Comparison of ENCODE assay signal across 8 cellular contexts in the genomic region with DNA sequence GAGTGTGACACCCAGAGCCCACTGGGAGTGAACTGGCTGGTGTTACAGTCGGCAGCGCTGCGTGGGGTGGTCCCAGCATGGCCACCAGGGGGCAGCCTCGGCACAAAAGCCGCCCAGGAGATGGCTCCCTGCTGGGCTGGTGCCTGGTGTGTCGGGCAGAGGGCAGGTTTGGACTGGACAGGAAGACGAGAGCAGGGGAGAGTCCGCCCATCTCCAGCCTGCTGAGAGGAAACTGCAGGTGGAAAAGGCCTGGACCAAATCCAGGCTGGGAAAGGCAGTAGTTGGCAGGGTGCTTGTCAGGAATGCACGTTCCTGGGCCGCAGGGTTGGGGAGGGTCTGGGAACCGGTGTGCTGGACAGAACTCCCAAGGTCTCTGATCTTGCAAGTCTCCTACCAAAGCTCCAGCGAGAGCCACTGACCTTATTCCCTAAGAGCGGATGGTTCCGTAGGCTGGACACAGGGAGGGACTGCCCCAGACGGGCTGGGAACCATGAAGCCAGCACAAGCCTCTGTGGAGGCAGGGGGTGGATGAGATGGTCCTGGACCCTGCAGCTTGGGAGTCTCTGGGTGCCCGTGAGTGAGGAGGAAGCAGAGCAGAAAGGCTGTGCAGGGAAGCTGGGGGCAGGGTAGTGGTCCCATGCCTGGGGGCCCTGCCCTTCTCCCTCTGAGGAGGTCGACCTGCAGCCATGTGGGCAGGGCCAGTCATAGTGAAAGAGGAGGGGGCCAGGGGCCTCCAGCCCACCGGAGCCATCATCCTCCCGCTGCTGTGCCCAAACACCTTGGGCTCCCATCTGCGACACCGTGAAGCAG. TPM values are rescaled to one million over a fixed set of nuclear protein-coding genes. Genes with fewer than 3 reads are reported as not detected.
DNase-seq lines count a peak whose midpoint lies in the region; ATAC-seq and TF ChIP-seq lines count a peak whose summit lies in the region.

No MANE protein-coding gene starts in this region.

- CTCF ChIA-PET in IMR-90 (lab: Yijun Ruan, JAX) = interaction anchor here (1.3 to 4.1 kb wide), 2 partner anchors 69 kb away, joined by 4 to 21 read pairs; no protein-coding TSS in a partner anchor

- H3K4me2 ChIP-seq in IMR-90 (ENCODE audit: low read depth, low read length) (no peak overlapping the region), osteoblast (ENCODE audit: insufficient read depth, low read length) (peak overlapping the region; percentile 44)

- no peak overlapping the region for H2BK120ac ChIP-seq in IMR-90 (ENCODE audit: low read depth, low read length)

- BruUV-seq in IMR-90 (replicated peaks; lab: Mats Ljungman, UMichigan) = no TSS peak

- intact Hi-C loops in IMR-90 (cut with micrococcal nuclease) = loop anchor here (1.0 to 2.0 kb wide), 2 partner anchors 44 to 69 kb away; a partner anchor contains a TSS

- H3K27ac ChIP-seq in IMR-90 (ENCODE audit: insufficient read depth, low read length) (no peak overlapping the region), osteoblast (ENCODE audit: low read depth, low read length) (no peak overlapping the region), thoracic aorta (no peak overlapping the region)

- peaks cover 14% of the 10 kb centered on the region for H3K9me1 ChIP-seq in IMR-90 (ENCODE audit: insufficient read depth, low read length)

- H2AK9ac ChIP-seq in IMR-90 (replicated peaks; ENCODE audit: low read depth, low read length, poor library complexity) = peak overlapping the region; percentile 17

- ATAC-seq in IMR-90 (ENCODE audit: low read depth) (peak; percentile 43), thoracic aorta (ENCODE audit: insufficient number of reproducible peaks, low FRiP score, low read depth) (no peak), HG02938 (IDR thresholded peaks at IDR 0.05; ENCODE audit: unreplicated experiment) (no peak)

- H4K8ac ChIP-seq in IMR-90 (ENCODE audit: low read depth in 2 of 2, low read length in 2 of 2) = no peak overlapping the region

- dilution Hi-C loops in IMR-90 (cut with HindIII; ENCODE audit: low sequenced_read_pairs, unreplicated experiment) = no loop called here

- H3K4me1 ChIP-seq in IMR-90 (ENCODE audit: control insufficient read depth, insufficient read depth, low read length) = peaks cover 31% of the 10 kb centered on the region
- peaks cover 28% of the 10 kb centered on the region for H3K4me1 ChIP-seq in osteoblast (ENCODE audit: insufficient read depth, low read length)
- H3K4me1 ChIP-seq in thoracic aorta (ENCODE audit: control insufficient read depth in 1 of 2, low read depth in 2 of 2) = peaks cover 31 to 84% of the 10 kb centered on the region in 2 donors

- 12% methylated on average over 10 of the region's 21 CpGs; no CpG with 5 or more reads in 1 of the 2 experiments for WGBS in IMR-90 (ENCODE audit: extremely low coverage in 2 of 2, insufficient read length in 1 of 2), 2 experiments

- no peak overlapping the region for H2BK15ac ChIP-seq in IMR-90 (ENCODE audit: low read depth, low read length)

- H4K20me1 ChIP-seq in IMR-90 (ENCODE audit: insufficient read depth, low read length) (0 out of 2 replicates have a peak, but pooled peaks cover 3% of the 10 kb centered on the region), osteoblast (ENCODE audit: insufficient read depth, low read length) (no peaks in the 10 kb centered on the region)

- H2BK20ac ChIP-seq in IMR-90 (ENCODE audit: low read depth, low read length) = no peak overlapping the region

- peak overlapping the region; percentile 74; the same call in 1 of the 2 replicates for H2AK5ac ChIP-seq in IMR-90 (ENCODE audit: low read depth, low read length)

- 0 out of 2 replicates have a peak, but pooled peaks have one; percentile 35 for TF ChIP-seq POLR2A in IMR-90 (IDR thresholded peaks at IDR 0.05; ENCODE audit: low read depth, low read length)

- H3K4me3 ChIP-seq in IMR-90 (ENCODE audit: insufficient read depth, low read depth, low read length) (no peak overlapping the region), osteoblast (ENCODE audit: insufficient read depth, low read length) (no peak overlapping the region), thoracic aorta (no peak overlapping the region)

- POLR2A ChIA-PET in IMR-90 (lab: Charles Lee; ENCODE audit: unreplicated experiment) = no interaction called here

- no peak overlapping the region for H4K91ac ChIP-seq in IMR-90 (ENCODE audit: insufficient read depth, low read depth, low read length)

- TF ChIP-seq CTCF in IMR-90 (conservative IDR thresholded peaks at IDR 0.05; ENCODE audit: low read depth, low read length) (peak; percentile 97), osteoblast (IDR thresholded peaks at IDR 0.05; ENCODE audit: extremely low read depth, low read depth, low read length) (peak; percentile 74), thoracic aorta (IDR thresholded peaks at IDR 0.05) (peak; percentile 93)

- peaks cover 0 to 3% of the 10 kb centered on the region in 2 experiments; a peak in 1 of 4 replicates for H3K79me1 ChIP-seq in IMR-90 (ENCODE audit: low read depth in 1 of 2, low read length in 2 of 2)

- H3K79me2 ChIP-seq in osteoblast (ENCODE audit: insufficient read depth, low read length) = no peaks in the 10 kb centered on the region

- TF ChIP-seq RAD21 in IMR-90 (IDR thresholded peaks at IDR 0.05; ENCODE audit: low read length) = peak; percentile 96

- no peak overlapping the region for H3K56ac ChIP-seq in IMR-90 (ENCODE audit: extremely low read depth, insufficient read depth, low read length)

- H3K23ac ChIP-seq in IMR-90 (ENCODE audit: low read depth, low read length) = no peak overlapping the region

- H3K27me3 ChIP-seq in IMR-90 (ENCODE audit: control insufficient read depth, insufficient read depth, low read length) = no peaks in the 10 kb centered on the region
- H3K27me3 ChIP-seq in osteoblast (ENCODE audit: insufficient read depth, low read length) = no peaks in the 10 kb centered on the region
- no peaks in the 10 kb centered on the region for H3K27me3 ChIP-seq in thoracic aorta (replicated peaks; ENCODE audit: insufficient read depth)

- no peak overlapping the region for H3K14ac ChIP-seq in IMR-90 (replicated peaks; ENCODE audit: low read depth, low read length)

- DNase-seq in GDM1 (lab: John Stamatoyannopoulos, UW) (peak; percentile 61), IMR-90 (peak; percentile 72), SHP77 treated with DMSO at 0.1 percent for 48 hours (lab: John Stamatoyannopoulos, UW) (peak; percentile 52), fibroblast of the conjunctiva (ENCODE audit: low read depth) (peak; percentile 64), osteoblast (ENCODE audit: insufficient read length, low spot score, missing footprints) (peak; percentile 97), thoracic aorta (ENCODE audit: low spot score) (no peak)
- peak; percentile 80 for DNase-seq in activated T-helper 9 cell treated with anti-CD3 and anti-CD28 coated beads, Interleukin-2, amount 50 U/mL, for 16 hours (ENCODE audit: low read depth)

- H2BK5ac ChIP-seq in IMR-90 (ENCODE audit: low read depth, low read length, poor library complexity, severe bottlenecking) = no peak overlapping the region

- no peak overlapping the region for H3K4ac ChIP-seq in IMR-90 (ENCODE audit: low read depth, low read length)

- in situ Hi-C loops in IMR-90 (cut with MboI; ENCODE audit: low sequenced_read_pairs) = no loop called here

- no peaks in the 10 kb centered on the region for H3K36me3 ChIP-seq in IMR-90 (ENCODE audit: control insufficient read depth, insufficient read depth, low read length)
- H3K36me3 ChIP-seq in osteoblast (ENCODE audit: insufficient read depth, low read length) = no peaks in the 10 kb centered on the region
- H3K36me3 ChIP-seq in thoracic aorta = no peaks in the 10 kb centered on the region

- no peak overlapping the region for H3K9ac ChIP-seq in IMR-90 (ENCODE audit: low read depth, low read length)

- H3K18ac ChIP-seq in IMR-90 (ENCODE audit: low read depth, low read length) = no peak overlapping the region

- H3K9me3 ChIP-seq in IMR-90 (ENCODE audit: control insufficient read depth, insufficient read depth, low read length) (no peaks in the 10 kb centered on the region), osteoblast (ENCODE audit: low read depth, low read length) (no peaks in the 10 kb centered on the region), thoracic aorta (no peaks in the 10 kb centered on the region)

- H2AFZ ChIP-seq in IMR-90 (replicated peaks; ENCODE audit: low read length, poor library complexity) (peak overlapping the region; percentile 70), osteoblast (ENCODE audit: low read length) (no peak overlapping the region)

- no peak overlapping the region for H4K5ac ChIP-seq in IMR-90 (ENCODE audit: low read depth, low read length)

TF ChIP-seq in IMR-90, 13 proteins besides CTCF, POLR2A, EP300 and RAD21:
- TF ChIP-seq RFX5 (IDR thresholded peaks at IDR 0.05; ENCODE audit: low read depth, low read length) (no peak), SMC3 (IDR thresholded peaks at IDR 0.05; ENCODE audit: low read depth, low read length) (peak; percentile 98), MAZ (IDR thresholded peaks at IDR 0.05; ENCODE audit: borderline replicate concordance, low read depth, low read length) (peak; percentile 69; the same call in 1 of the 2 replicates)

RNA-seq across cellular contexts. Expression of a gene that starts 1.8 kb away (rescaled TPM):
- total RNA-seq in IMR-90 (2012; rRNA removed) (6.7 and 7.9 TPM in 2 replicates), osteoblast (30.8 and 31.8 TPM in 2 replicates), thoracic aorta (10 to 100 TPM; 22.6 to 47.8 TPM)
- 2.5 and 2.6 TPM in 2 replicates for polyA plus RNA-seq in IMR-90 (2012; rRNA removed)
- 0.93 and 1.1 TPM in 2 replicates for polyA plus RNA-seq in IMR-90 (2012; cell fraction: cytosol; rRNA removed)
- 4.5 and 7.9 TPM in 2 replicates for polyA plus RNA-seq in IMR-90 (2012; cell fraction: nucleus; rRNA removed; ENCODE audit: low replicate concordance)

RNA-seq across cellular contexts. Expression of a gene that starts 9.2 kb away (rescaled TPM):
- total RNA-seq in IMR-90 (2012; rRNA removed) = 2.2 and 2.7 TPM in 2 replicates
- 5.2 and 6.2 TPM in 2 replicates for polyA plus RNA-seq in IMR-90 (2012; rRNA removed)
- 3.5 and 4.0 TPM in 2 replicates for polyA plus RNA-seq in IMR-90 (2012; cell fraction: cytosol; rRNA removed)
- 10.8 and 12.0 TPM in 2 replicates for polyA plus RNA-seq in IMR-90 (2012; cell fraction: nucleus; rRNA removed; ENCODE audit: low replicate concordance)
- total RNA-seq in osteoblast = 11.5 and 12.3 TPM in 2 replicates
- total RNA-seq in thoracic aorta = 1 to 10 TPM; 3.1 to 4.6 TPM

RNA-seq across cellular contexts. Expression of a gene that starts 44.5 kb away (rescaled TPM):
- total RNA-seq in IMR-90 (2012; rRNA removed) = 17.7 and 19.7 TPM in 2 replicates
- 18.6 and 21.4 TPM in 2 replicates for polyA plus RNA-seq in IMR-90 (2012; rRNA removed)
- polyA plus RNA-seq in IMR-90 (2012; cell fraction: cytosol; rRNA removed) = 17.8 and 18.2 TPM in 2 replicates
- 9.9 and 13.1 TPM in 2 replicates for polyA plus RNA-seq in IMR-90 (2012; cell fraction: nucleus; rRNA removed; ENCODE audit: low replicate concordance)
- 13.3 and 13.8 TPM in 2 replicates for total RNA-seq in osteoblast
- 1 to 10 TPM; 1.6 to 6.5 TPM for total RNA-seq in thoracic aorta

RNA-seq across cellular contexts. Expression of a gene that starts 51.7 kb away (rescaled TPM):
- total RNA-seq in IMR-90 (2012; rRNA removed) (not detected in 2 replicates), osteoblast (not detected in 2 replicates), thoracic aorta (under 1 TPM in 1 of 2 donors, not detected in 1; 0.35 TPM)
- polyA plus RNA-seq in IMR-90 (2012; rRNA removed) = 0.05 and 0.07 TPM in 2 replicates
- polyA plus RNA-seq in IMR-90 (2012; cell fraction: cytosol; rRNA removed) = 0.04 TPM in 1 of 2 replicates, not detected in the other
- 0.12 and 0.14 TPM in 2 replicates for polyA plus RNA-seq in IMR-90 (2012; cell fraction: nucleus; rRNA removed; ENCODE audit: low replicate concordance)
